18 cellular contexts compared by ENCODE assay signal in the genomic region with DNA sequence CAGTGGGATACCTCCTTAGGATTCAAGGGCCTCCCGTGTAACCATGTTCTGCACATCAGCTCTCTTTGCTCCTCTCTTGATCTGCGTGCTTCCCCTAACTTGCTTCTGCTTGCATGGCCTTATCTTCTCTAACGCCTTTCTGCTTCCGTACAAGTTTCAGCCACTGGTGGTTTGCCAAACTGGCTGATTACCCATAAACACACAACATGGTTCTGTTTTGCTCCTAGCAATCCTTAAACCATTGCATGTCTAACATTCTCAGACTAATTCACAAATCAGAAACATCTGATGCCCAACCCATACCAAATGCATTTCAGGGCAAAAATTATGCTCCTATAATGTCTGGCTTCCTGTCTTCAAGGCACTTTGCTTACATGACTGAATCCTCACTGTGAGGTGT.
DNase-seq lines count a peak whose midpoint lies in the region; ATAC-seq, FAIRE-seq and TF ChIP-seq lines count a peak whose summit lies in the region.
"Had no signal": no experiment of that assay in that cellular context is flagged by ENCODE, and none has a peak within 500 bp of the region (broad histone marks: within the 10 kb centered on the region; RNA-seq: fewer than 3 reads in every experiment).

No MANE protein-coding gene starts in this region.

- no peaks in the 10 kb centered on the region for H3K9me3 ChIP-seq in heart right ventricle
- H3K9me3 ChIP-seq: ascending aorta, vagina had no signal

- no peak overlapping the region for H3K4me3 ChIP-seq in brain microvascular endothelial cell (ENCODE audit: low read depth, low read length)
- no peak overlapping the region for H3K4me3 ChIP-seq in heart right ventricle
- H3K4me3 ChIP-seq: ascending aorta, vagina had no signal

- H3K27me3 ChIP-seq in brain microvascular endothelial cell (replicated peaks) (no peaks in the 10 kb centered on the region), heart right ventricle (peaks cover 0 to 30% (median 0%) of the 10 kb centered on the region in 7 donors)
- H3K27me3 ChIP-seq: ascending aorta, vagina had no signal

- TF ChIP-seq CTCF in brain microvascular endothelial cell (IDR thresholded peaks at IDR 0.05; ENCODE audit: low read depth, low read length, missing control alignments) (no peak), heart right ventricle (IDR thresholded peaks at IDR 0.05) (no peak)

- H3K4me1 ChIP-seq in heart right ventricle = peaks cover 4 to 74% (median 53%) of the 10 kb centered on the region in 9 donors

- H3K27ac ChIP-seq in brain microvascular endothelial cell = peak overlapping the region; percentile 40
- peak overlapping the region in 1 of 10 donors; percentile 45 for H3K27ac ChIP-seq in heart right ventricle
- H3K27ac ChIP-seq: ascending aorta, vagina, WERI-Rb-1 had no signal

- FAIRE-seq in HTR-8/SVneo (lab: Jason Lieb, UNC) (peak; percentile 38), urothelium cell line (lab: Jason Lieb, UNC) (peak; percentile 35)

- in situ Hi-C loops in brain microvascular endothelial cell (cut with HindIII; ENCODE audit: low pct_ligation_motif_present, low sequenced_read_pairs) = no loop called here

- WGBS in heart right ventricle, 2 donors = 25 to 27% methylated on average over 4 of the region's 4 CpGs

- no peaks in the 10 kb centered on the region for H3K36me3 ChIP-seq in brain microvascular endothelial cell (replicated peaks)
- no peaks in the 10 kb centered on the region for H3K36me3 ChIP-seq in heart right ventricle
- H3K36me3 ChIP-seq: ascending aorta, vagina, WERI-Rb-1 had no signal

- no peak for DNase-seq in HTR-8/SVneo (ENCODE audit: insufficient read length, low spot score)
- no peak for DNase-seq in brain microvascular endothelial cell
- DNase-seq in heart right ventricle = no peak
- DNase-seq in urothelium cell line (ENCODE audit: low spot score) = no peak
- no peak for DNase-seq in SIG-M5 (lab: John Stamatoyannopoulos, UW)
- no peak for DNase-seq in T1000 (lab: John Stamatoyannopoulos, UW)
- DNase-seq: activated effector memory CD4-positive, alpha-beta T cell treated with anti-CD3 and anti-CD28 coated beads, Interleukin-2, amount 50 U/mL, for 16 hours; CD4-positive, CD25-positive, alpha-beta regulatory T cell; DMS79 treated with DMSO at 0.1 percent for 48 hours; H7; midbrain; NCI-H1105 treated with DMSO at 0.1 percent for 48 hours; nucleus accumbens; WERI-Rb-1 had no signal

- peak in 5 of 8 donors; percentile 28 to 34 (median 34) for ATAC-seq in heart right ventricle
- ATAC-seq in HG02973 (IDR thresholded peaks at IDR 0.05; ENCODE audit: unreplicated experiment) = no peak
- ATAC-seq: stimulated activated effector memory CD8-positive, alpha-beta T cell treated with anti-CD3 and anti-CD28 coated beads, Interleukin-12 subunit alpha, Interleukin-12 subunit beta, amount 100 ng/mL, for 72 hours had no signal

- intact Hi-C loops in heart right ventricle (cut with DNase I) = no loop called here
